In the genomic region with DNA sequence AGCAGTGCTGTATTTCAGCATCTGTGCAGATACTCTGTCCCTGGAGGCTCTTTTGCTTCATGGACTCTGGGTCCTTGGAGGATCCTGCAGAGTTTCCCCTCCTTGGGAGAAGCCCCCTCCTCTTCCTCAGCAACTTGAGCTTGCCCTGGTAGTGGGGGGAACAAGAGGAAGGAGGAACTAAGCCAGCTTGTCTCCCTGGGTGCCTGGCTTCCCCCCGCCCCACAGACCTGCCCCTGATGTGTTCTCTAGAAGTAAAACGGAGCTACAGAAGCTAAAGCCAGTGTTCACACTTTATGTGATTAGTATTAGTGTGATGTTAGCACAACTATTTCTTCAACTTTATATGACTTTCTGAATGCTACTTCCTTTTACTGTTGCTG, we compare ENCODE assay signal across 20 cellular contexts. TPM values are rescaled to one million over a fixed set of nuclear protein-coding genes. Genes with fewer than 3 reads are reported as not detected.
DNase-seq lines count a peak whose midpoint lies in the region; ATAC-seq and TF ChIP-seq lines count a peak whose summit lies in the region.
"Had no signal": no experiment of that assay in that cellular context is flagged by ENCODE, and none has a peak within 500 bp of the region (broad histone marks: within the 10 kb centered on the region; RNA-seq: fewer than 3 reads in every experiment).

No MANE protein-coding gene starts in this region.

- H3K27ac ChIP-seq in CD8-positive, alpha-beta T cell (ENCODE audit: low read depth, low read length) = no peak overlapping the region
- H3K27ac ChIP-seq: cardiac muscle cell, transverse colon had no signal

- no peaks in the 10 kb centered on the region for H3K36me3 Mint-ChIP-seq in activated CD4-positive, alpha-beta memory T cell treated with anti-CD3 and anti-CD28 coated beads, Interleukin-2, amount 10 ng/mL, durations not matched to agents 7 days and 5 days (ENCODE audit: low read depth)
- no peaks in the 10 kb centered on the region for H3K36me3 Mint-ChIP-seq in activated CD4-positive, alpha-beta memory T cell treated with anti-CD3 and anti-CD28 coated beads for 36 hours
- no peaks in the 10 kb centered on the region for H3K36me3 Mint-ChIP-seq in CD8-positive, alpha-beta T cell
- H3K36me3 Mint-ChIP-seq in central memory CD8-positive, alpha-beta T cell (ENCODE audit: insufficient read depth) = peaks cover 10% of the 10 kb centered on the region
- H3K36me3 Mint-ChIP-seq in nephron progenitor cell (ENCODE audit: low read depth) = peaks cover 4% of the 10 kb centered on the region

- peak overlapping the region; percentile 78 for H3K27ac Mint-ChIP-seq in activated CD4-positive, alpha-beta memory T cell treated with anti-CD3 and anti-CD28 coated beads, Interleukin-2, amount 10 ng/mL, durations not matched to agents 7 days and 5 days
- no peak overlapping the region for H3K27ac Mint-ChIP-seq in activated CD4-positive, alpha-beta memory T cell treated with anti-CD3 and anti-CD28 coated beads for 36 hours
- H3K27ac Mint-ChIP-seq in CD8-positive, alpha-beta T cell = no peak overlapping the region
- peak overlapping the region; percentile 92 for H3K27ac Mint-ChIP-seq in central memory CD8-positive, alpha-beta T cell (ENCODE audit: low read depth)
- H3K27ac Mint-ChIP-seq in nephron progenitor cell = peak overlapping the region; percentile 74

- ATAC-seq in CD8-positive, alpha-beta T cell = no peak
- no peak for ATAC-seq in central memory CD8-positive, alpha-beta T cell (replicated peaks; ENCODE audit: extremely low read depth, poor library complexity, severe bottlenecking)
- no peak for ATAC-seq in HG03439 (IDR thresholded peaks at IDR 0.05; ENCODE audit: unreplicated experiment)
- no peak for ATAC-seq in HG03095 (IDR thresholded peaks at IDR 0.05; ENCODE audit: unreplicated experiment)
- ATAC-seq: left lobe of liver, SK-N-SH treated with all-trans-retinoic acid at 6 μM for 48 hours had no signal

- CTCF ChIA-PET in activated CD4-positive, alpha-beta memory T cell treated with anti-CD3 and anti-CD28 coated beads, Interleukin-2, amount 10 ng/mL, durations not matched to agents 7 days and 5 days (lab: Charles Lee) = no interaction called here
- CTCF ChIA-PET in activated CD4-positive, alpha-beta memory T cell treated with anti-CD3 and anti-CD28 coated beads for 36 hours (lab: Charles Lee) = no interaction called here
- CTCF ChIA-PET in CD8-positive, alpha-beta T cell (lab: Charles Lee) = interaction anchor here (1.0 to 1.4 kb wide), 3 partner anchors 8 to 110 kb away, joined by 3 read pairs; no protein-coding TSS in a partner anchor

- H3K9me3 ChIP-seq in CD8-positive, alpha-beta T cell (ENCODE audit: low read length) = no peaks in the 10 kb centered on the region
- H3K9me3 ChIP-seq: Peyer's patch, transverse colon had no signal

- H3K4me1 ChIP-seq in CD8-positive, alpha-beta T cell (ENCODE audit: insufficient read depth, low read length) = peaks cover 59% of the 10 kb centered on the region

- H3K4me3 ChIP-seq in CD8-positive, alpha-beta T cell (ENCODE audit: low read depth, low read length) = peak overlapping the region; percentile 45
- H3K4me3 ChIP-seq: cardiac muscle cell, GM12878, Peyer's patch, transverse colon had no signal

- intact Hi-C loops in activated CD4-positive, alpha-beta memory T cell treated with anti-CD3 and anti-CD28 coated beads for 36 hours (cut with micrococcal nuclease) = no loop called here
- intact Hi-C loops in CD8-positive, alpha-beta T cell (cut with DNase I, micrococcal nuclease) = loop anchor here in 1 of 2 experiments (2.0 kb wide), 1 partner anchor 101 kb away; no protein-coding TSS in a partner anchor

- H3K36me3 ChIP-seq in CD8-positive, alpha-beta T cell (ENCODE audit: insufficient read depth, low read length) = no peaks in the 10 kb centered on the region
- H3K36me3 ChIP-seq: cardiac muscle cell, Peyer's patch, transverse colon had no signal

- POLR2A ChIA-PET in activated CD4-positive, alpha-beta memory T cell treated with anti-CD3 and anti-CD28 coated beads, Interleukin-2, amount 10 ng/mL, durations not matched to agents 7 days and 5 days (lab: Charles Lee) = interaction anchor here (0.9 to 1.2 kb wide), 3 partner anchors 10 to 106 kb away, joined by 3 to 5 read pairs (median 3); no protein-coding TSS in a partner anchor
- POLR2A ChIA-PET in activated CD4-positive, alpha-beta memory T cell treated with anti-CD3 and anti-CD28 coated beads for 36 hours (lab: Charles Lee) = no interaction called here
- POLR2A ChIA-PET in CD8-positive, alpha-beta T cell (lab: Charles Lee) = no interaction called here

- TF ChIP-seq CTCF in CD8-positive, alpha-beta T cell (IDR thresholded peaks at IDR 0.05) = no peak
- TF ChIP-seq CTCF in nephron progenitor cell (IDR thresholded peaks at IDR 0.05) = no peak

- no peak overlapping the region for H3K4me3 Mint-ChIP-seq in activated CD4-positive, alpha-beta memory T cell treated with anti-CD3 and anti-CD28 coated beads, Interleukin-2, amount 10 ng/mL, durations not matched to agents 7 days and 5 days
- H3K4me3 Mint-ChIP-seq in activated CD4-positive, alpha-beta memory T cell treated with anti-CD3 and anti-CD28 coated beads for 36 hours = no peak overlapping the region
- peak overlapping the region; percentile 85 for H3K4me3 Mint-ChIP-seq in CD8-positive, alpha-beta T cell
- peak overlapping the region; percentile 88 for H3K4me3 Mint-ChIP-seq in central memory CD8-positive, alpha-beta T cell
- no peak overlapping the region for H3K4me3 Mint-ChIP-seq in nephron progenitor cell

- peaks cover 15% of the 10 kb centered on the region for H3K27me3 Mint-ChIP-seq in activated CD4-positive, alpha-beta memory T cell treated with anti-CD3 and anti-CD28 coated beads, Interleukin-2, amount 10 ng/mL, durations not matched to agents 7 days and 5 days
- no peaks in the 10 kb centered on the region for H3K27me3 Mint-ChIP-seq in activated CD4-positive, alpha-beta memory T cell treated with anti-CD3 and anti-CD28 coated beads for 36 hours
- peaks cover 16% of the 10 kb centered on the region for H3K27me3 Mint-ChIP-seq in CD8-positive, alpha-beta T cell (ENCODE audit: low read depth)
- no peaks in the 10 kb centered on the region for H3K27me3 Mint-ChIP-seq in central memory CD8-positive, alpha-beta T cell
- peaks cover 9% of the 10 kb centered on the region for H3K27me3 Mint-ChIP-seq in nephron progenitor cell (ENCODE audit: low read depth, poor library complexity)

- H3K27me3 ChIP-seq in CD8-positive, alpha-beta T cell (ENCODE audit: insufficient read depth, low read length) = no peaks in the 10 kb centered on the region
- H3K27me3 ChIP-seq: cardiac muscle cell, Peyer's patch, transverse colon had no signal

- peaks cover 51% of the 10 kb centered on the region for H3K4me1 Mint-ChIP-seq in activated CD4-positive, alpha-beta memory T cell treated with anti-CD3 and anti-CD28 coated beads, Interleukin-2, amount 10 ng/mL, durations not matched to agents 7 days and 5 days
- peaks cover 51% of the 10 kb centered on the region for H3K4me1 Mint-ChIP-seq in activated CD4-positive, alpha-beta memory T cell treated with anti-CD3 and anti-CD28 coated beads for 36 hours (ENCODE audit: low read depth)
- H3K4me1 Mint-ChIP-seq in CD8-positive, alpha-beta T cell (ENCODE audit: low read depth) = peaks cover 67% of the 10 kb centered on the region
- H3K4me1 Mint-ChIP-seq in central memory CD8-positive, alpha-beta T cell = peaks cover 32% of the 10 kb centered on the region
- peaks cover 98% of the 10 kb centered on the region for H3K4me1 Mint-ChIP-seq in nephron progenitor cell

- no peaks in the 10 kb centered on the region for H3K9me3 Mint-ChIP-seq in activated CD4-positive, alpha-beta memory T cell treated with anti-CD3 and anti-CD28 coated beads, Interleukin-2, amount 10 ng/mL, durations not matched to agents 7 days and 5 days
- no peaks in the 10 kb centered on the region for H3K9me3 Mint-ChIP-seq in activated CD4-positive, alpha-beta memory T cell treated with anti-CD3 and anti-CD28 coated beads for 36 hours
- no peaks in the 10 kb centered on the region for H3K9me3 Mint-ChIP-seq in CD8-positive, alpha-beta T cell
- H3K9me3 Mint-ChIP-seq in central memory CD8-positive, alpha-beta T cell = no peaks in the 10 kb centered on the region
- no peaks in the 10 kb centered on the region for H3K9me3 Mint-ChIP-seq in nephron progenitor cell
- H3K9me3 Mint-ChIP-seq: activated naive CD4-positive, alpha-beta T cell treated with anti-CD3 and anti-CD28 coated beads, Interleukin-2, amount 50 U/mL, for 72 hours had no signal

- no peak for DNase-seq in activated CD4-positive, alpha-beta memory T cell treated with anti-CD3 and anti-CD28 coated beads, Interleukin-2, amount 10 ng/mL, durations not matched to agents 7 days and 5 days
- no peak for DNase-seq in activated CD4-positive, alpha-beta memory T cell treated with anti-CD3 and anti-CD28 coated beads for 36 hours
- no peak for DNase-seq in CD8-positive, alpha-beta T cell
- DNase-seq in central memory CD8-positive, alpha-beta T cell (ENCODE audit: low spot score in 2 of 2) = no peak
- DNase-seq in nephron progenitor cell (no peak), AG08396 (ENCODE audit: low spot score) (no peak)
- DNase-seq: foreskin fibroblast, GOT3, NCI-H1436 treated with DMSO at 0.1 percent for 48 hours, NCI-H82, small intestine, transverse colon had no signal

RNA-seq across cellular contexts. Expression of gene RGS12, which starts 10.6 kb away (rescaled TPM):
- 1 to 10 TPM; 7.4 to 7.5 TPM for total RNA-seq in activated CD4-positive, alpha-beta memory T cell treated with anti-CD3 and anti-CD28 coated beads, Interleukin-2, amount 10 ng/mL, durations not matched to agents 7 days and 5 days
- total RNA-seq in activated CD4-positive, alpha-beta memory T cell treated with anti-CD3 and anti-CD28 coated beads for 36 hours = 1 to 10 TPM; 8.6 to 8.8 TPM
- 1 to 10 TPM; 4.4 to 7.6 TPM for total RNA-seq in CD8-positive, alpha-beta T cell

RNA-seq across cellular contexts. Expression of gene MSANTD1, which starts 54.5 kb away (rescaled TPM):
- total RNA-seq in activated CD4-positive, alpha-beta memory T cell treated with anti-CD3 and anti-CD28 coated beads, Interleukin-2, amount 10 ng/mL, durations not matched to agents 7 days and 5 days = under 1 TPM; 0.60 to 0.65 TPM
- total RNA-seq in activated CD4-positive, alpha-beta memory T cell treated with anti-CD3 and anti-CD28 coated beads for 36 hours = under 1 TPM; 0.39 to 0.45 TPM
- under 1 TPM; 0.39 to 0.76 TPM for total RNA-seq in CD8-positive, alpha-beta T cell

Comparison
In these comparisons a context has a peak if more than half of its experiments do, and no peak if none do; other contexts are left out.
1. H3K27ac Mint-ChIP-seq: peak in activated CD4-positive, alpha-beta memory T cell treated with anti-CD3 and anti-CD28 coated beads, Interleukin-2, amount 10 ng/mL, durations not matched to agents 7 days and 5 days (single experiment), central memory CD8-positive, alpha-beta T cell (single experiment) and nephron progenitor cell (single experiment); none in activated CD4-positive, alpha-beta memory T cell treated with anti-CD3 and anti-CD28 coated beads for 36 hours (single experiment) and CD8-positive, alpha-beta T cell (single experiment).
2. H3K4me3 Mint-ChIP-seq: peak in CD8-positive, alpha-beta T cell (single experiment) and central memory CD8-positive, alpha-beta T cell (single experiment); none in activated CD4-positive, alpha-beta memory T cell treated with anti-CD3 and anti-CD28 coated beads, Interleukin-2, amount 10 ng/mL, durations not matched to agents 7 days and 5 days (single experiment), activated CD4-positive, alpha-beta memory T cell treated with anti-CD3 and anti-CD28 coated beads for 36 hours (single experiment) and nephron progenitor cell (single experiment).